In genomic region chr10:110821508-110821907, GRCh38 we compare ENCODE assay signal across 2 cellular contexts.
TF ChIP-seq lines count a peak whose summit lies in the region.

No MANE protein-coding gene starts in this region.

TF ChIP-seq in K562, 482 proteins besides CTCF, POLR2A, EP300 and RAD21 (continued from another document):
- TF ChIP-seq ATF3 (IDR thresholded peaks at IDR 0.05) (no peak), ATF3 (CRISPR knock-in tag; conservative IDR thresholded peaks at IDR 0.05) (no peak), ZNF41 (CRISPR knock-in tag; conservative IDR thresholded peaks at IDR 0.05) (no peak), POU5F1 (IDR thresholded peaks at IDR 0.05; ENCODE audit: borderline replicate concordance, low read depth, low read length, partially characterized antibody) (no peak), E2F4 (CRISPR knock-in tag; IDR thresholded peaks at IDR 0.05; ENCODE audit: low read depth) (no peak), POLR2AphosphoS2 (IDR thresholded peaks at IDR 0.05; ENCODE audit: low read length) (no peak), BMI1 (IDR thresholded peaks at IDR 0.05; ENCODE audit: low read length) (no peak), ZNF436 (CRISPR knock-in tag; IDR thresholded peaks at IDR 0.05) (no peak), GMEB1 (CRISPR knock-in tag; IDR thresholded peaks at IDR 0.05) (no peak), FOXM1 (IDR thresholded peaks at IDR 0.05; ENCODE audit: low read depth) (no peak), FOXM1 (CRISPR knock-in tag; IDR thresholded peaks at IDR 0.05; ENCODE audit: low read depth) (no peak), CHAMP1 (IDR thresholded peaks at IDR 0.05) (no peak), TRIM24 (IDR thresholded peaks at IDR 0.05) (no peak)

TF ChIP-seq in neural cell, 6 proteins besides CTCF, POLR2A, EP300 and RAD21 (continued from another document):
- TF ChIP-seq MXI1 (conservative IDR thresholded peaks at IDR 0.05; ENCODE audit: poor library complexity, severe bottlenecking) (no peak), REST (IDR thresholded peaks at IDR 0.05; ENCODE audit: borderline replicate concordance) (no peak)
